2 cellular contexts compared by ENCODE assay signal in the genomic region with DNA sequence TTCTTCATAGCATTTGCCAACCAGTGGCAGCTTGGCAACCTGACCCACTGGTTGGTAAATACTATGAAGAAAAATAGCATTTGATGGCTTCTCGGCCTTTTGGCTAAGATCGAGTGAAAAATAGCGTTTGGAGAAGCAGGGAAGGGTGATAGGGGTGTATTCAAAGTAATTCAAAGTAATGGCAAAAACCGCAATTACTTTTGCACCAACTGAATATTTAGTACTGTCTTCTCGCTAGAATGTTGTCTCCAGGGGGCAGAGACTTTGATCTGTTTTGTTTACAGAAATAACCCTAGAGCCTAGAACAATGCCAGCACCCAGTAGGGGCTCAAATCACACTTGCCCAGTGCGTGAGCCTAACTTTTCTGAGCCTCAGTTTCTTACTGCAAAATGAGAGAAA.
TF ChIP-seq lines count a peak whose summit lies in the region.

No MANE protein-coding gene starts in this region.

TF ChIP-seq in A549, 52 proteins besides CTCF, POLR2A, EP300 and RAD21 (continued from another document):
- TF ChIP-seq HMGXB4 (CRISPR knock-in tag; IDR thresholded peaks at IDR 0.05; ENCODE audit: borderline replicate concordance) (no peak), HDAC2 (IDR thresholded peaks at IDR 0.05) (no peak), FOSB (CRISPR knock-in tag; IDR thresholded peaks at IDR 0.05) (no peak), CHD2 (IDR thresholded peaks at IDR 0.05; ENCODE audit: low read length, partially characterized antibody) (no peak), CEBPB (IDR thresholded peaks at IDR 0.05) (no peak), ELK1 (IDR thresholded peaks at IDR 0.05; ENCODE audit: low read depth, low read length) (no peak), ZSCAN20 (CRISPR knock-in tag; IDR thresholded peaks at IDR 0.05) (no peak)
- TF ChIP-seq, protein P1, sequence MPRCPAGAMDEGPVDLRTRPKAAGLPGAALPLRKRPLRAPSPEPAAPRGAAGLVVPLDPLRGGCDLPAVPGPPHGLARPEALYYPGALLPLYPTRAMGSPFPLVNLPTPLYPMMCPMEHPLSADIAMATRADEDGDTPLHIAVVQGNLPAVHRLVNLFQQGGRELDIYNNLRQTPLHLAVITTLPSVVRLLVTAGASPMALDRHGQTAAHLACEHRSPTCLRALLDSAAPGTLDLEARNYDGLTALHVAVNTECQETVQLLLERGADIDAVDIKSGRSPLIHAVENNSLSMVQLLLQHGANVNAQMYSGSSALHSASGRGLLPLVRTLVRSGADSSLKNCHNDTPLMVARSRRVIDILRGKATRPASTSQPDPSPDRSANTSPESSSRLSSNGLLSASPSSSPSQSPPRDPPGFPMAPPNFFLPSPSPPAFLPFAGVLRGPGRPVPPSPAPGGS (IDR thresholded peaks at IDR 0.05): no peak

TF ChIP-seq in GM12878, 131 proteins besides CTCF, POLR2A, EP300 and RAD21:
- TF ChIP-seq, protein P2, sequence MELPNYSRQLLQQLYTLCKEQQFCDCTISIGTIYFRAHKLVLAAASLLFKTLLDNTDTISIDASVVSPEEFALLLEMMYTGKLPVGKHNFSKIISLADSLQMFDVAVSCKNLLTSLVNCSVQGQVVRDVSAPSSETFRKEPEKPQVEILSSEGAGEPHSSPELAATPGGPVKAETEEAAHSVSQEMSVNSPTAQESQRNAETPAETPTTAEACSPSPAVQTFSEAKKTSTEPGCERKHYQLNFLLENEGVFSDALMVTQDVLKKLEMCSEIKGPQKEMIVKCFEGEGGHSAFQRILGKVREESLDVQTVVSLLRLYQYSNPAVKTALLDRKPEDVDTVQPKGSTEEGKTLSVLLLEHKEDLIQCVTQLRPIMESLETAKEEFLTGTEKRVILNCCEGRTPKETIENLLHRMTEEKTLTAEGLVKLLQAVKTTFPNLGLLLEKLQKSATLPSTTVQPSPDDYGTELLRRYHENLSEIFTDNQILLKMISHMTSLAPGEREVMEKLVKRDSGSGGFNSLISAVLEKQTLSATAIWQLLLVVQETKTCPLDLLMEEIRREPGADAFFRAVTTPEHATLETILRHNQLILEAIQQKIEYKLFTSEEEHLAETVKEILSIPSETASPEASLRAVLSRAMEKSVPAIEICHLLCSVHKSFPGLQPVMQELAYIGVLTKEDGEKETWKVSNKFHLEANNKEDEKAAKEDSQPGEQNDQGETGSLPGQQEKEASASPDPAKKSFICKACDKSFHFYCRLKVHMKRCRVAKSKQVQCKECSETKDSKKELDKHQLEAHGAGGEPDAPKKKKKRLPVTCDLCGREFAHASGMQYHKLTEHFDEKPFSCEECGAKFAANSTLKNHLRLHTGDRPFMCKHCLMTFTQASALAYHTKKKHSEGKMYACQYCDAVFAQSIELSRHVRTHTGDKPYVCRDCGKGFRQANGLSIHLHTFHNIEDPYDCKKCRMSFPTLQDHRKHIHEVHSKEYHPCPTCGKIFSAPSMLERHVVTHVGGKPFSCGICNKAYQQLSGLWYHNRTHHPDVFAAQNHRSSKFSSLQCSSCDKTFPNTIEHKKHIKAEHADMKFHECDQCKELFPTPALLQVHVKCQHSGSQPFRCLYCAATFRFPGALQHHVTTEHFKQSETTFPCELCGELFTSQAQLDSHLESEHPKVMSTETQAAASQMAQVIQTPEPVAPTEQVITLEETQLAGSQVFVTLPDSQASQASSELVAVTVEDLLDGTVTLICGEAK (IDR thresholded peaks at IDR 0.05; ENCODE audit: borderline replicate concordance): peak; percentile 23; the same call in 1 of the 2 replicates
- no peak for TF ChIP-seq NRF1 (conservative IDR thresholded peaks at IDR 0.05; ENCODE audit: low read depth, low read length)
- TF ChIP-seq POLR2AphosphoS5 (IDR thresholded peaks at IDR 0.05; ENCODE audit: low read length): no peak
